Comparison of ENCODE assay signal across 23 cellular contexts in genomic region chr12:109938947-109939346, GRCh38.
"Had no signal": no experiment of that assay in that cellular context is flagged by ENCODE, and none has a peak within 500 bp of the region (broad histone marks: within the 10 kb centered on the region; RNA-seq: fewer than 3 reads in every experiment).

No MANE protein-coding gene starts in this region.

- ATAC-seq: left colon; left lung; lower lobe of right lung; mucosa of descending colon; naive thymus-derived CD4-positive, alpha-beta T cell; natural killer cell treated with Interleukin-12 subunit alpha and Interleukin-12 subunit beta and Interleukin-15 and Interleukin-18, amount 100 ng/mL, for 72 hours; right lobe of liver had no signal

- H3K4me3 Mint-ChIP-seq: naive thymus-derived CD4-positive, alpha-beta T cell; natural killer cell treated with Interleukin-12 subunit alpha and Interleukin-12 subunit beta and Interleukin-15 and Interleukin-18, amount 100 ng/mL, for 72 hours; neural crest cell had no signal

- H3K27ac Mint-ChIP-seq: natural killer cell treated with Interleukin-12 subunit alpha and Interleukin-12 subunit beta and Interleukin-15 and Interleukin-18, amount 100 ng/mL, for 72 hours; progenitor cell of endocrine pancreas had no signal

- DNase-seq: hippocampal formation; kidney; left colon; left lung; lower lobe of right lung; mammary epithelial cell; midbrain; mucosa of descending colon; naive thymus-derived CD4-positive, alpha-beta T cell; right lobe of liver; stimulated activated CD4-positive, alpha-beta T cell treated with anti-CD3 and anti-CD28 coated beads, Interleukin-12 subunit alpha, Interleukin-12 subunit beta, amount 100 ng/mL, for 4 hours; stimulated activated CD4-positive, alpha-beta T cell treated with anti-CD3 and anti-CD28 coated beads, Interleukin-15, amount 100 ng/mL, for 24 hours; stimulated activated CD4-positive, alpha-beta T cell treated with anti-CD3 and anti-CD28 coated beads, Interleukin-2, amount 100 ng/mL, for 24 hours; stimulated activated CD4-positive, alpha-beta T cell treated with anti-CD3 and anti-CD28 coated beads, Interleukin-4, amount 100 ng/mL, for 1 hour; stimulated activated naive CD4-positive, alpha-beta T cell; stomach; testis; thyroid gland; transverse colon; upper lobe of left lung had no signal

- H3K4me1 Mint-ChIP-seq: neural crest cell had no signal

- H3K27me3 Mint-ChIP-seq: naive thymus-derived CD4-positive, alpha-beta T cell; natural killer cell treated with Interleukin-12 subunit alpha and Interleukin-12 subunit beta and Interleukin-15 and Interleukin-18, amount 100 ng/mL, for 72 hours; progenitor cell of endocrine pancreas had no signal

- H3K9me3 Mint-ChIP-seq: naive thymus-derived CD4-positive, alpha-beta T cell; natural killer cell treated with Interleukin-12 subunit alpha and Interleukin-12 subunit beta and Interleukin-15 and Interleukin-18, amount 100 ng/mL, for 72 hours; neural crest cell had no signal
